In genomic region chr12:124994435-124994975, GRCh38 we compare ENCODE assay signal across 1 cellular context.
TF ChIP-seq lines count a peak whose summit lies in the region.

No MANE protein-coding gene starts in this region.

TF ChIP-seq in HepG2, 621 proteins besides CTCF, POLR2A, EP300 and RAD21 (continued from another document and continues in another):
- TF ChIP-seq ZBTB43 (CRISPR knock-in tag; conservative IDR thresholded peaks at IDR 0.05) = no peak
- TF ChIP-seq ARID2 (CRISPR knock-in tag; IDR thresholded peaks at IDR 0.05; ENCODE audit: borderline replicate concordance) = 0 out of 2 replicates have a peak, but pooled peaks have one; percentile 24
- no peak for TF ChIP-seq POLR2AphosphoS5 (IDR thresholded peaks at IDR 0.05; ENCODE audit: low read depth, low read length)
- peak; percentile 43; the same call in 1 of the 2 replicates for TF ChIP-seq HOXA9 (CRISPR knock-in tag; IDR thresholded peaks at IDR 0.05; ENCODE audit: borderline replicate concordance)
- TF ChIP-seq ZMYM4 (CRISPR knock-in tag; IDR thresholded peaks at IDR 0.05) = 0 out of 2 replicates have a peak, but pooled peaks have one; percentile 40
- TF ChIP-seq NCOR1 (IDR thresholded peaks at IDR 0.05; ENCODE audit: borderline replicate concordance, low read length) = peak; percentile 41; the same call in 1 of the 2 replicates
- no peak for TF ChIP-seq GABPA (IDR thresholded peaks at IDR 0.05; ENCODE audit: low read depth, low read length)
- no peak for TF ChIP-seq GABPA (CRISPR knock-in tag; IDR thresholded peaks at IDR 0.05; ENCODE audit: low read depth)
- TF ChIP-seq ZNF598 (CRISPR knock-in tag; IDR thresholded peaks at IDR 0.05; ENCODE audit: borderline replicate concordance) = no peak
- no peak for TF ChIP-seq ELK4 (CRISPR knock-in tag; IDR thresholded peaks at IDR 0.05; ENCODE audit: borderline replicate concordance)
- TF ChIP-seq ELF1 (CRISPR knock-in tag; IDR thresholded peaks at IDR 0.05) = 0 out of 2 replicates have a peak, but pooled peaks have one; percentile 14
- no peak for TF ChIP-seq SUZ12 (IDR thresholded peaks at IDR 0.05; ENCODE audit: low read depth, low read length)
- TF ChIP-seq AHR (CRISPR knock-in tag; IDR thresholded peaks at IDR 0.05) = no peak
- TF ChIP-seq ZNF232 (CRISPR knock-in tag; IDR thresholded peaks at IDR 0.05; ENCODE audit: borderline replicate concordance) = peak; percentile 41; the same call in 1 of the 2 replicates
- TF ChIP-seq ZNF800 (CRISPR knock-in tag; IDR thresholded peaks at IDR 0.05) = peak; percentile 75
- TF ChIP-seq ISL2 (CRISPR knock-in tag; IDR thresholded peaks at IDR 0.05) = peak; percentile 29; the same call in 1 of the 2 replicates
- no peak for TF ChIP-seq TAF15 (IDR thresholded peaks at IDR 0.05; ENCODE audit: low read depth, low read length, poor library complexity, severe bottlenecking)
- TF ChIP-seq KDM5A (IDR thresholded peaks at IDR 0.05; ENCODE audit: borderline replicate concordance, low read length) = peak; percentile 49; the same call in 1 of the 2 replicates
- no peak for TF ChIP-seq NR2F2 (IDR thresholded peaks at IDR 0.05; ENCODE audit: borderline replicate concordance, low read depth)
- peak; percentile 9; the same call in 1 of the 2 replicates for TF ChIP-seq IRX3 (CRISPR knock-in tag; IDR thresholded peaks at IDR 0.05; ENCODE audit: borderline replicate concordance, low read depth)
- TF ChIP-seq ZNF205 (CRISPR knock-in tag; IDR thresholded peaks at IDR 0.05) = no peak
- TF ChIP-seq ZFP37 (CRISPR knock-in tag; IDR thresholded peaks at IDR 0.05; ENCODE audit: borderline replicate concordance) = 0 out of 2 replicates have a peak, but pooled peaks have one; percentile 20
- peak; percentile 91; the same call in 1 of the 2 replicates for TF ChIP-seq ZKSCAN1 (IDR thresholded peaks at IDR 0.05; ENCODE audit: low read length)
- TF ChIP-seq ZFP90 (CRISPR knock-in tag; IDR thresholded peaks at IDR 0.05; ENCODE audit: borderline replicate concordance) = 0 out of 2 replicates have a peak, but pooled peaks have one; percentile 64
- no peak for TF ChIP-seq ZNF720 (CRISPR knock-in tag; IDR thresholded peaks at IDR 0.05)
- TF ChIP-seq KMT2B (CRISPR knock-in tag; IDR thresholded peaks at IDR 0.05) = 0 out of 2 replicates have a peak, but pooled peaks have one; percentile 38
- peak; percentile 23; the same call in 1 of the 2 replicates for TF ChIP-seq ZNF501 (CRISPR knock-in tag; IDR thresholded peaks at IDR 0.05)
- 0 out of 2 replicates have a peak, but pooled peaks have one; percentile 44 for TF ChIP-seq NFKB2 (CRISPR knock-in tag; IDR thresholded peaks at IDR 0.05; ENCODE audit: borderline replicate concordance)
- no peak for TF ChIP-seq RNF219 (CRISPR knock-in tag; IDR thresholded peaks at IDR 0.05)
- TF ChIP-seq MYC (CRISPR knock-in tag; IDR thresholded peaks at IDR 0.05; ENCODE audit: borderline replicate concordance) = no peak; the same call in 1 of the 2 replicates
- TF ChIP-seq ZFP91 (CRISPR knock-in tag; IDR thresholded peaks at IDR 0.05; ENCODE audit: borderline replicate concordance) = peak; percentile 9; the same call in 1 of the 2 replicates
- 0 out of 2 replicates have a peak, but pooled peaks have one; percentile 44 for TF ChIP-seq SP140L (CRISPR knock-in tag; IDR thresholded peaks at IDR 0.05; ENCODE audit: borderline replicate concordance)
- no peak for TF ChIP-seq SMAD1 (CRISPR knock-in tag; IDR thresholded peaks at IDR 0.05; ENCODE audit: borderline replicate concordance, low read depth)
- 0 out of 4 replicates have a peak, but pooled peaks of 1 of the 2 experiments have one; percentile 17 for TF ChIP-seq KLF16 (CRISPR knock-in tag; IDR thresholded peaks at IDR 0.05)
- TF ChIP-seq ZNF704 (CRISPR knock-in tag; IDR thresholded peaks at IDR 0.05; ENCODE audit: borderline replicate concordance) = peak; percentile 38; the same call in 1 of the 2 replicates
- no peak for TF ChIP-seq BRF2 (CRISPR knock-in tag; IDR thresholded peaks at IDR 0.05)
- TF ChIP-seq ZNF292 (CRISPR knock-in tag; IDR thresholded peaks at IDR 0.05; ENCODE audit: borderline replicate concordance, low read depth) = no peak
- TF ChIP-seq ZNF260 (CRISPR knock-in tag; IDR thresholded peaks at IDR 0.05; ENCODE audit: borderline replicate concordance, low read depth) = no peak
- peak; percentile 33; the same call in 1 of the 2 replicates for TF ChIP-seq FOXC1 (CRISPR knock-in tag; IDR thresholded peaks at IDR 0.05; ENCODE audit: borderline replicate concordance)
- TF ChIP-seq KMT2A (CRISPR knock-in tag; IDR thresholded peaks at IDR 0.05) = peak; percentile 63; the same call in 1 of the 2 replicates
- no peak for TF ChIP-seq KLF15 (CRISPR knock-in tag; IDR thresholded peaks at IDR 0.05; ENCODE audit: borderline replicate concordance)
- peak; percentile 21; the same call in 1 of the 2 replicates for TF ChIP-seq ETV5 (CRISPR knock-in tag; IDR thresholded peaks at IDR 0.05; ENCODE audit: borderline replicate concordance)
- TF ChIP-seq ELF3 (CRISPR knock-in tag; IDR thresholded peaks at IDR 0.05) = peak; percentile 58
- TF ChIP-seq PRDM10 (CRISPR knock-in tag; IDR thresholded peaks at IDR 0.05; ENCODE audit: low read depth) = no peak
- no peak for TF ChIP-seq NONO (IDR thresholded peaks at IDR 0.05)
- TF ChIP-seq NONO (CRISPR knock-in tag; conservative IDR thresholded peaks at IDR 0.05) = no peak; the same call in 1 of the 2 replicates
- TF ChIP-seq NFE2L1 (CRISPR knock-in tag; IDR thresholded peaks at IDR 0.05; ENCODE audit: borderline replicate concordance) = no peak
- no peak for TF ChIP-seq EED (CRISPR knock-in tag; IDR thresholded peaks at IDR 0.05)
- 0 out of 2 replicates have a peak, but pooled peaks have one; percentile 6 for TF ChIP-seq ZNF629 (CRISPR knock-in tag; conservative IDR thresholded peaks at IDR 0.05)
- TF ChIP-seq ATF7 (IDR thresholded peaks at IDR 0.05) = no peak
- TF ChIP-seq ATF7 (CRISPR knock-in tag; IDR thresholded peaks at IDR 0.05) = no peak
- no peak for TF ChIP-seq CBX5 (CRISPR knock-in tag; IDR thresholded peaks at IDR 0.05; ENCODE audit: borderline replicate concordance)
- TF ChIP-seq CREB3 (CRISPR knock-in tag; IDR thresholded peaks at IDR 0.05) = no peak
- TF ChIP-seq HNF4A (CRISPR knock-in tag; IDR thresholded peaks at IDR 0.05) = peak; percentile 62
